In genomic region chr1:180888870-180889269, GRCh38 we compare ENCODE assay signal across 1 cellular context.
TF ChIP-seq lines count a peak whose summit lies in the region.

No MANE protein-coding gene starts in this region.

TF ChIP-seq in GM12878, 131 proteins besides CTCF, POLR2A, EP300 and RAD21 (continued from another document):
- TF ChIP-seq NKRF (conservative IDR thresholded peaks at IDR 0.05) (no peak), IKZF1 (conservative IDR thresholded peaks at IDR 0.05) (peak; percentile 76), SPI1 (IDR thresholded peaks at IDR 0.05; ENCODE audit: borderline replicate concordance, insufficient read depth, low read depth, low read length) (peak; percentile 98), SKIL (IDR thresholded peaks at IDR 0.05; ENCODE audit: low read depth, poor library complexity, severe bottlenecking) (peak; percentile 23), PRDM15 (CRISPR knock-in tag; IDR thresholded peaks at IDR 0.05) (no peak), ZNF24 (IDR thresholded peaks at IDR 0.05) (0 out of 2 replicates have a peak, but pooled peaks have one; percentile 25), SP1 (IDR thresholded peaks at IDR 0.05; ENCODE audit: low read depth, low read length) (no peak), HDGF (IDR thresholded peaks at IDR 0.05) (no peak), RELB (IDR thresholded peaks at IDR 0.05; ENCODE audit: low read depth) (peak; percentile 72), ASH2L (IDR thresholded peaks at IDR 0.05; ENCODE audit: borderline replicate concordance, low read depth) (no peak), MLLT1 (IDR thresholded peaks at IDR 0.05) (no peak), NR2F1 (conservative IDR thresholded peaks at IDR 0.05) (no peak), PKNOX1 (IDR thresholded peaks at IDR 0.05) (peak; percentile 94), TARDBP (IDR thresholded peaks at IDR 0.05; ENCODE audit: borderline replicate concordance) (no peak)
